Comparison of ENCODE assay signal across 9 cellular contexts in genomic region chr10:70440296-70441160, GRCh38. TPM values are rescaled to one million over a fixed set of nuclear protein-coding genes. Genes with fewer than 3 reads are reported as not detected.
DNase-seq lines count a peak whose midpoint lies in the region; ATAC-seq and TF ChIP-seq lines count a peak whose summit lies in the region.
"Had no signal": no experiment of that assay in that cellular context is flagged by ENCODE, and none has a peak within 500 bp of the region (broad histone marks: within the 10 kb centered on the region; RNA-seq: fewer than 3 reads in every experiment).

No MANE protein-coding gene starts in this region.

- H3K4me1 ChIP-seq in esophagus squamous epithelium = peaks cover 15 to 30% (median 16%) of the 10 kb centered on the region in 3 donors
- no peaks in the 10 kb centered on the region for H3K4me1 ChIP-seq in neuron (ENCODE audit: insufficient read depth, low read length)

- H3K9me3 Mint-ChIP-seq in T-helper 2 cell treated with Interferon-gamma antibody and Interleukin-4, amounts not matched to agents 5 μg/mL and 100 μg/mL, for 36 hours = no peaks in the 10 kb centered on the region

- H3K27ac Mint-ChIP-seq in T-helper 2 cell treated with Interferon-gamma antibody and Interleukin-4, amounts not matched to agents 5 μg/mL and 100 μg/mL, for 36 hours = no peak overlapping the region

- TF ChIP-seq POLR2A in esophagus squamous epithelium (IDR thresholded peaks at IDR 0.05) = no peak

- peaks cover 5% of the 10 kb centered on the region for H3K4me1 Mint-ChIP-seq in T-helper 2 cell treated with Interferon-gamma antibody and Interleukin-4, amounts not matched to agents 5 μg/mL and 100 μg/mL, for 36 hours (ENCODE audit: low read depth)

- H3K4me3 Mint-ChIP-seq in T-helper 2 cell treated with Interferon-gamma antibody and Interleukin-4, amounts not matched to agents 5 μg/mL and 100 μg/mL, for 36 hours = peak overlapping the region; percentile 75

- ATAC-seq in HG02763 (IDR thresholded peaks at IDR 0.05; ENCODE audit: unreplicated experiment) = no peak

- TF ChIP-seq CTCF in esophagus squamous epithelium (IDR thresholded peaks at IDR 0.05) = no peak

- peak overlapping the region; percentile 1 for H2AFZ ChIP-seq in neuron (ENCODE audit: low read depth, low read length)

- H3K36me3 Mint-ChIP-seq in T-helper 2 cell treated with Interferon-gamma antibody and Interleukin-4, amounts not matched to agents 5 μg/mL and 100 μg/mL, for 36 hours (ENCODE audit: low read depth) = no peaks in the 10 kb centered on the region

- H3K4me3 ChIP-seq in esophagus squamous epithelium (peak overlapping the region in 3 of 4 donors; percentile 4 to 60 (median 34)), neuron (ENCODE audit: low read length) (no peak overlapping the region)

- H3K9me3 ChIP-seq in esophagus squamous epithelium (no peaks in the 10 kb centered on the region), neuron (ENCODE audit: low read length) (peaks cover 8% of the 10 kb centered on the region)

- H3K27me3 ChIP-seq in esophagus squamous epithelium = peaks cover 10 to 55% (median 20%) of the 10 kb centered on the region in 4 donors
- peaks cover 49% of the 10 kb centered on the region for H3K27me3 ChIP-seq in neuron (ENCODE audit: insufficient read depth, low read length)

- WGBS in esophagus squamous epithelium, 2 donors = 12 to 40% methylated on average over 1 to 35 of the region's 69 CpGs

- H3K27me3 Mint-ChIP-seq in T-helper 2 cell treated with Interferon-gamma antibody and Interleukin-4, amounts not matched to agents 5 μg/mL and 100 μg/mL, for 36 hours (ENCODE audit: low read depth) = peaks cover 63% of the 10 kb centered on the region

- DNase-seq in ELF-1 (ENCODE audit: low read depth, low spot score) = peak; percentile 82
- no peak for DNase-seq in T-helper 2 cell treated with Interferon-gamma antibody and Interleukin-4, amounts not matched to agents 5 μg/mL and 100 μg/mL, for 36 hours (ENCODE audit: low spot score)
- no peak for DNase-seq in esophagus squamous epithelium (lab: John Stamatoyannopoulos, UW)
- no peak for DNase-seq in NCI-H2171 treated with DMSO at 0.1 percent for 48 hours (lab: John Stamatoyannopoulos, UW)
- no peak for DNase-seq in NCI-H2196 treated with DMSO at 0.1 percent for 48 hours (lab: John Stamatoyannopoulos, UW; ENCODE audit: unreplicated experiment)
- DNase-seq in activated CD8-positive, alpha-beta memory T cell treated with anti-CD3 and anti-CD28 coated beads for 24 hours = no peak
- DNase-seq: MV-4-11 had no signal

- no peaks in the 10 kb centered on the region for H3K36me3 ChIP-seq in esophagus squamous epithelium
- H3K36me3 ChIP-seq in neuron (ENCODE audit: insufficient read depth, low read length) = no peaks in the 10 kb centered on the region

- H3K27ac ChIP-seq in esophagus squamous epithelium = no peak overlapping the region

- intact Hi-C loops in esophagus squamous epithelium (cut with DNase I) = no loop called here

RNA-seq across cellular contexts. Expression of gene NODAL, which starts 1.0 kb away (rescaled TPM):
- total RNA-seq in esophagus squamous epithelium = not detected

RNA-seq across cellular contexts. Expression of gene EIF4EBP2, which starts 36.6 kb away (rescaled TPM):
- total RNA-seq in esophagus squamous epithelium = 10 to 100 TPM; 34.5 to 57.2 (median 43.2) TPM

RNA-seq across cellular contexts. Expression of gene PALD1, which starts 38.0 kb away (rescaled TPM):
- total RNA-seq in esophagus squamous epithelium = 10 to 100 TPM in 1 of 4 donors, 1 to 10 TPM in 3; 2.6 to 11.3 (median 4.5) TPM

RNA-seq across cellular contexts. Expression of gene LRRC20, which starts 58.1 kb away (rescaled TPM):
- 1 to 10 TPM; 2.8 to 5.3 (median 4.7) TPM for total RNA-seq in esophagus squamous epithelium
